20 cellular contexts compared by ENCODE assay signal in the genomic region with DNA sequence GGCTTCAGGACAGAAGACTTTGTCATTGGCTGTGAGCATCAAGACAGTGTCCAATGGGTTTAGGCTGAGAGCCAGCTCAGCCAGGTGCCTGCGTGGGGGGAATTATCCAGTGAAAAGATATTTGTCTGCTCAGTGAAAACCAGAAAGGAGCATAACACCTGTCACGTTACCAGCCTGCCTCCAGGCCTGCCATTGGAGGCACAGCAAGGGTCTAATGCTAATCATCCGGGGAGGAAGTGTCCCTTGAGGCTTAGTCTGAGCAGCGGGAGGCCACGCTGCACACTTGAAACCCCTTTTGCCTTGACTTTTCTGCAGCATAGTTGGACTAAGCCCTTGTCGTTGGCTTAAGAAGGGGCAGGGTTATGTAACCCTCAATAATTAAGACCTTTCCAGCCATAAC.
DNase-seq lines count a peak whose midpoint lies in the region; ATAC-seq and TF ChIP-seq lines count a peak whose summit lies in the region.
"Had no signal": no experiment of that assay in that cellular context is flagged by ENCODE, and none has a peak within 500 bp of the region (broad histone marks: within the 10 kb centered on the region; RNA-seq: fewer than 3 reads in every experiment).

No MANE protein-coding gene starts in this region.

- H2AFZ ChIP-seq in SK-N-SH (ENCODE audit: low read depth) (no peak overlapping the region), smooth muscle cell (ENCODE audit: low read depth) (no peak overlapping the region)

- no peak for TF ChIP-seq EP300 in SK-N-SH (IDR thresholded peaks at IDR 0.05; ENCODE audit: borderline replicate concordance in 1 of 2, low read depth in 1 of 2, low read length in 1 of 2)

- H3K9me3 ChIP-seq in SK-N-SH (no peaks in the 10 kb centered on the region), WERI-Rb-1 (ENCODE audit: severe bottlenecking) (no peaks in the 10 kb centered on the region), smooth muscle cell (replicated peaks; ENCODE audit: low read depth) (no peaks in the 10 kb centered on the region)
- H3K9me3 ChIP-seq: gastroesophageal sphincter, left lung had no signal

- H3K9ac ChIP-seq in SK-N-SH (no peak overlapping the region), smooth muscle cell (ENCODE audit: low read depth) (no peak overlapping the region)

- no peak for TF ChIP-seq RAD21 in SK-N-SH (IDR thresholded peaks at IDR 0.05; ENCODE audit: low read length)

- no peak for ATAC-seq in SK-N-SH treated with all-trans-retinoic acid at 6 μM for 48 hours
- ATAC-seq: esophagus mucosa, gastroesophageal sphincter, left lung had no signal

- WGBS in SK-N-SH (ENCODE audit: low lambda C conversion rate) = 34% methylated on average over 4 of the region's 6 CpGs
- WGBS in smooth muscle cell (ENCODE audit: low lambda C conversion rate) = 56% methylated on average over 6 of the region's 6 CpGs

- no peak overlapping the region for H3K27ac ChIP-seq in SK-N-SH (ENCODE audit: low read depth in 2 of 2, low read length in 1 of 2)
- H3K27ac ChIP-seq in WERI-Rb-1 = peak overlapping the region; percentile 2; the same call in 1 of the 2 replicates
- H3K27ac ChIP-seq in smooth muscle cell (ENCODE audit: low read depth) = no peak overlapping the region
- H3K27ac ChIP-seq: gastroesophageal sphincter, left lung, RWPE1 had no signal

- no peak for TF ChIP-seq CTCF in SK-N-SH (IDR thresholded peaks at IDR 0.05)
- TF ChIP-seq CTCF in WERI-Rb-1 (IDR thresholded peaks at IDR 0.05; ENCODE audit: low read depth, low read length) = no peak
- no peak for TF ChIP-seq CTCF in smooth muscle cell (IDR thresholded peaks at IDR 0.05; ENCODE audit: borderline replicate concordance, insufficient read depth, poor library complexity, severe bottlenecking)

- no peaks in the 10 kb centered on the region; a peak in 1 of 4 replicates for H3K4me1 ChIP-seq in SK-N-SH (ENCODE audit: control insufficient read depth in 1 of 2, insufficient read depth in 2 of 2, low read depth in 1 of 2, low read length in 1 of 2)
- H3K4me1 ChIP-seq in smooth muscle cell (ENCODE audit: low read depth) = no peaks in the 10 kb centered on the region
- H3K4me1 ChIP-seq: gastroesophageal sphincter, left lung had no signal

- H3K9me2 ChIP-seq in SK-N-SH = no peaks in the 10 kb centered on the region

- H3K79me2 ChIP-seq in SK-N-SH (ENCODE audit: insufficient read depth) = no peaks in the 10 kb centered on the region
- no peaks in the 10 kb centered on the region for H3K79me2 ChIP-seq in smooth muscle cell (ENCODE audit: low read depth)

- no peaks in the 10 kb centered on the region for H3K27me3 ChIP-seq in SK-N-SH (ENCODE audit: insufficient read depth)
- no peaks in the 10 kb centered on the region for H3K27me3 ChIP-seq in WERI-Rb-1 (ENCODE audit: insufficient read depth, low read depth, severe bottlenecking)
- no peaks in the 10 kb centered on the region for H3K27me3 ChIP-seq in smooth muscle cell (ENCODE audit: low read depth)
- H3K27me3 ChIP-seq: gastroesophageal sphincter, left lung had no signal

- H3K4me3 ChIP-seq in SK-N-SH (ENCODE audit: low read depth in 2 of 2, low read length in 1 of 2) = no peak overlapping the region
- H3K4me3 ChIP-seq in WERI-Rb-1 (ENCODE audit: low read depth, low read length) = no peak overlapping the region
- H3K4me3 ChIP-seq in smooth muscle cell = no peak overlapping the region
- H3K4me3 ChIP-seq: gastroesophageal sphincter, left lung had no signal

- no peaks in the 10 kb centered on the region for H4K20me1 ChIP-seq in SK-N-SH (ENCODE audit: insufficient read depth)
- no peaks in the 10 kb centered on the region for H4K20me1 ChIP-seq in smooth muscle cell (ENCODE audit: low read depth)

- DNase-seq in SK-N-SH = peak; percentile 9
- DNase-seq in NCI-H2081 treated with DMSO at 0.1 percent for 48 hours (lab: John Stamatoyannopoulos, UW) = peak; percentile 37
- DNase-seq in WERI-Rb-1 = peak; percentile 72
- DNase-seq in H4 (ENCODE audit: low spot score) = no peak
- DNase-seq in smooth muscle cell (lab: John Stamatoyannopoulos, UW; ENCODE audit: unreplicated experiment) = no peak
- no peak for DNase-seq in activated CD4-positive, CD25-positive, alpha-beta regulatory T cell treated with anti-CD3 and anti-CD28 coated beads, Interleukin-2, amount 50 U/mL, for 72 hours
- no peak for DNase-seq in superior temporal gyrus (ENCODE audit: extremely low spot score)
- DNase-seq: ACHN; activated CD4-positive, alpha-beta T cell treated with anti-CD3 and anti-CD28 coated beads, Interleukin-2, amount 10 ng/mL, durations not matched to agents 7 days and 5 days; activated gamma-delta T cell treated with Interleukin-2 at 50 U/mL for 16 hours; amygdala; central memory CD4-positive, alpha-beta T cell; KBM-7; left lung; NK-92 treated with Interleukin-12 subunit alpha and Interleukin-12 subunit beta, amount 100 ng/mL, for 24 hours; stimulated activated CD4-positive, alpha-beta T cell treated with anti-CD3 and anti-CD28 coated beads, Interleukin-12 subunit alpha, Interleukin-12 subunit beta, amount 100 ng/mL, for 4 hours had no signal

- H3F3A ChIP-seq in SK-N-SH (replicated peaks; ENCODE audit: insufficient read depth) (no peaks in the 10 kb centered on the region), smooth muscle cell (ENCODE audit: low read depth) (no peaks in the 10 kb centered on the region)

- POLR2A ChIA-PET in SK-N-SH (lab: Yijun Ruan, JAX) = no interaction called here

- CTCF ChIA-PET in SK-N-SH (lab: Yijun Ruan, JAX) = no interaction called here

- H3K4me2 ChIP-seq in SK-N-SH = no peak overlapping the region
- H3K4me2 ChIP-seq in smooth muscle cell = no peak overlapping the region

- H3K36me3 ChIP-seq in SK-N-SH (replicated peaks in 1 of 2; ENCODE audit: control insufficient read depth in 1 of 2, insufficient read depth in 2 of 2, low read length in 1 of 2) = no peaks in the 10 kb centered on the region
- H3K36me3 ChIP-seq in WERI-Rb-1 = no peaks in the 10 kb centered on the region
- no peaks in the 10 kb centered on the region for H3K36me3 ChIP-seq in smooth muscle cell (ENCODE audit: low read depth)
- H3K36me3 ChIP-seq: gastroesophageal sphincter, left lung had no signal

TF ChIP-seq in SK-N-SH, 30 proteins besides CTCF, POLR2A, EP300 and RAD21:
- TF ChIP-seq FOXJ3 (CRISPR knock-in tag; IDR thresholded peaks at IDR 0.05) (no peak), GATA2 (CRISPR knock-in tag; IDR thresholded peaks at IDR 0.05) (no peak), MEF2A (IDR thresholded peaks at IDR 0.05; ENCODE audit: borderline replicate concordance, low read depth) (no peak), FOXM1 (IDR thresholded peaks at IDR 0.05; ENCODE audit: low read depth) (no peak)
- TF ChIP-seq, protein P1, sequence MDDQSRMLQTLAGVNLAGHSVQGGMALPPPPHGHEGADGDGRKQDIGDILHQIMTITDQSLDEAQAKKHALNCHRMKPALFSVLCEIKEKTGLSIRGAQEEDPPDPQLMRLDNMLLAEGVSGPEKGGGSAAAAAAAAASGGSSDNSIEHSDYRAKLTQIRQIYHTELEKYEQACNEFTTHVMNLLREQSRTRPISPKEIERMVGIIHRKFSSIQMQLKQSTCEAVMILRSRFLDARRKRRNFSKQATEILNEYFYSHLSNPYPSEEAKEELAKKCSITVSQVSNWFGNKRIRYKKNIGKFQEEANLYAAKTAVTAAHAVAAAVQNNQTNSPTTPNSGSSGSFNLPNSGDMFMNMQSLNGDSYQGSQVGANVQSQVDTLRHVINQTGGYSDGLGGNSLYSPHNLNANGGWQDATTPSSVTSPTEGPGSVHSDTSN (IDR thresholded peaks at IDR 0.05) = no peak

TF ChIP-seq in SK-N-SH treated with all-trans-retinoic acid at 6 μM for 48 hours, 23 proteins besides CTCF, POLR2A, EP300 and RAD21 (continues in another document):
- TF ChIP-seq ESRRG (CRISPR knock-in tag; IDR thresholded peaks at IDR 0.05) = no peak
- TF ChIP-seq, protein P2, sequence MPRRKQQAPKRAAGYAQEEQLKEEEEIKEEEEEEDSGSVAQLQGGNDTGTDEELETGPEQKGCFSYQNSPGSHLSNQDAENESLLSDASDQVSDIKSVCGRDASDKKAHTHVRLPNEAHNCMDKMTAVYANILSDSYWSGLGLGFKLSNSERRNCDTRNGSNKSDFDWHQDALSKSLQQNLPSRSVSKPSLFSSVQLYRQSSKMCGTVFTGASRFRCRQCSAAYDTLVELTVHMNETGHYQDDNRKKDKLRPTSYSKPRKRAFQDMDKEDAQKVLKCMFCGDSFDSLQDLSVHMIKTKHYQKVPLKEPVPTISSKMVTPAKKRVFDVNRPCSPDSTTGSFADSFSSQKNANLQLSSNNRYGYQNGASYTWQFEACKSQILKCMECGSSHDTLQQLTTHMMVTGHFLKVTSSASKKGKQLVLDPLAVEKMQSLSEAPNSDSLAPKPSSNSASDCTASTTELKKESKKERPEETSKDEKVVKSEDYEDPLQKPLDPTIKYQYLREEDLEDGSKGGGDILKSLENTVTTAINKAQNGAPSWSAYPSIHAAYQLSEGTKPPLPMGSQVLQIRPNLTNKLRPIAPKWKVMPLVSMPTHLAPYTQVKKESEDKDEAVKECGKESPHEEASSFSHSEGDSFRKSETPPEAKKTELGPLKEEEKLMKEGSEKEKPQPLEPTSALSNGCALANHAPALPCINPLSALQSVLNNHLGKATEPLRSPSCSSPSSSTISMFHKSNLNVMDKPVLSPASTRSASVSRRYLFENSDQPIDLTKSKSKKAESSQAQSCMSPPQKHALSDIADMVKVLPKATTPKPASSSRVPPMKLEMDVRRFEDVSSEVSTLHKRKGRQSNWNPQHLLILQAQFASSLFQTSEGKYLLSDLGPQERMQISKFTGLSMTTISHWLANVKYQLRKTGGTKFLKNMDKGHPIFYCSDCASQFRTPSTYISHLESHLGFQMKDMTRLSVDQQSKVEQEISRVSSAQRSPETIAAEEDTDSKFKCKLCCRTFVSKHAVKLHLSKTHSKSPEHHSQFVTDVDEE (CRISPR knock-in tag; IDR thresholded peaks at IDR 0.05) = no peak
- TF ChIP-seq, protein P3, sequence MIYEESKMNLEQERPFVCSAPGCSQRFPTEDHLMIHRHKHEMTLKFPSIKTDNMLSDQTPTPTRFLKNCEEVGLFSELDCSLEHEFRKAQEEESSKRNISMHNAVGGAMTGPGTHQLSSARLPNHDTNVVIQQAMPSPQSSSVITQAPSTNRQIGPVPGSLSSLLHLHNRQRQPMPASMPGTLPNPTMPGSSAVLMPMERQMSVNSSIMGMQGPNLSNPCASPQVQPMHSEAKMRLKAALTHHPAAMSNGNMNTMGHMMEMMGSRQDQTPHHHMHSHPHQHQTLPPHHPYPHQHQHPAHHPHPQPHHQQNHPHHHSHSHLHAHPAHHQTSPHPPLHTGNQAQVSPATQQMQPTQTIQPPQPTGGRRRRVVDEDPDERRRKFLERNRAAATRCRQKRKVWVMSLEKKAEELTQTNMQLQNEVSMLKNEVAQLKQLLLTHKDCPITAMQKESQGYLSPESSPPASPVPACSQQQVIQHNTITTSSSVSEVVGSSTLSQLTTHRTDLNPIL (CRISPR knock-in tag; IDR thresholded peaks at IDR 0.05; ENCODE audit: low read depth) = no peak
- no peak for TF ChIP-seq ZNF70 (CRISPR knock-in tag; IDR thresholded peaks at IDR 0.05)
- TF ChIP-seq ZFP30 (CRISPR knock-in tag; IDR thresholded peaks at IDR 0.05) = no peak
- TF ChIP-seq ARNTL (CRISPR knock-in tag; IDR thresholded peaks at IDR 0.05; ENCODE audit: borderline replicate concordance, low read depth) = no peak
- TF ChIP-seq TOX (CRISPR knock-in tag; IDR thresholded peaks at IDR 0.05; ENCODE audit: borderline replicate concordance) = no peak
- TF ChIP-seq GLIS3 (CRISPR knock-in tag; IDR thresholded peaks at IDR 0.05) = no peak
- TF ChIP-seq OSR1 (CRISPR knock-in tag; IDR thresholded peaks at IDR 0.05) = no peak
- no peak for TF ChIP-seq ZC3H10 (CRISPR knock-in tag; IDR thresholded peaks at IDR 0.05)

Comparison
In these comparisons a context has a peak if more than half of its experiments do, and no peak if none do; other contexts are left out.
1. DNase-seq: peak in SK-N-SH (single experiment), NCI-H2081 treated with DMSO at 0.1 percent for 48 hours (single experiment) and WERI-Rb-1 (single experiment); none in H4 (single experiment), smooth muscle cell (single experiment), activated CD4-positive, CD25-positive, alpha-beta regulatory T cell treated with anti-CD3 and anti-CD28 coated beads, Interleukin-2, amount 50 U/mL, for 72 hours (single experiment) and superior temporal gyrus (single experiment).